Comparison of ENCODE assay signal across 15 cellular contexts in the genomic region with DNA sequence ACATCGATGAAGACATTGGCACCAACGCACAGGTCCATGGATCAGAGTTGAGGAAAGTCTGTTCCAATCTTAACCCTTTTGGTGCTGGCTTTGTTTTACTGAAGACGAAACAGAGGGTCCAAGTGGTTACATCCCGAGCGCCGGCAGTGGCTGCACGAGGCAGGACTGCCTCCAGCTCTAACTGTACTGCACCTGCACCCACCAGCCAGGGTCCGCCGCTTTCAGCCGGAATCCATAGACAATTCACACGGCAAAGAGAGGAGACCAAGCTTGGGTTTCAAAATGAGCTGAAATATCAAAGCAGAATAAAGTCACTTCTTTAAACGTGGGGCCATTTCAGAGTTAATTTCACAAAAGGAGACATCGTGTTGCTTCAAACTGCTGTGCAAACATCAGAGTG. TPM values are rescaled to one million over a fixed set of nuclear protein-coding genes. Genes with fewer than 3 reads are reported as not detected.
A peak's percentile ranks its signal among the peaks of the same experiment; 100 is the strongest.
DNase-seq lines count a peak whose midpoint lies in the region; ATAC-seq and TF ChIP-seq lines count a peak whose summit lies in the region.
"Had no signal": no experiment of that assay in that cellular context is flagged by ENCODE, and none has a peak within 500 bp of the region (broad histone marks: within the 10 kb centered on the region; RNA-seq: fewer than 3 reads in every experiment).

No MANE protein-coding gene starts in this region.

- CTCF ChIA-PET in activated naive CD4-positive, alpha-beta T cell treated with anti-CD3 and anti-CD28 coated beads, Interleukin-2, amount 10 ng/mL, durations not matched to agents 7 days and 5 days (lab: Charles Lee) = interaction anchor here (0.8 kb wide), 1 partner anchor 13 kb away, joined by 3 read pairs; no protein-coding TSS in a partner anchor

- DNase-seq in activated naive CD4-positive, alpha-beta T cell treated with anti-CD3 and anti-CD28 coated beads, Interleukin-2, amount 10 ng/mL, durations not matched to agents 7 days and 5 days = no peak
- no peak for DNase-seq in activated naive CD4-positive, alpha-beta T cell treated with Interleukin-2 at 50 U/mL for 16 hours
- DNase-seq in NCI-H146 (lab: John Stamatoyannopoulos, UW) (peak; percentile 20), immature natural killer cell (no peak), dermis blood vessel endothelial cell (no peak), SIG-M5 (lab: John Stamatoyannopoulos, UW) (no peak), omental fat pad (ENCODE audit: low spot score) (no peak)
- DNase-seq: 8988T; C1 segment of cervical spinal cord; CD4-positive, CD25-positive, alpha-beta regulatory T cell; CD8-positive, alpha-beta memory T cell; COR-L47; DMS 273 treated with DMSO at 0.1 percent for 48 hours; HCEC 1CT had no signal

- no peak overlapping the region for H3K9ac ChIP-seq in BLaER1

- no peak overlapping the region; the same call in 1 of the 2 replicates for H3K27ac ChIP-seq in BLaER1

- H3K36me3 Mint-ChIP-seq in activated naive CD4-positive, alpha-beta T cell treated with anti-CD3 and anti-CD28 coated beads, Interleukin-2, amount 10 ng/mL, durations not matched to agents 7 days and 5 days = no peaks in the 10 kb centered on the region
- H3K36me3 Mint-ChIP-seq in immature natural killer cell = no peaks in the 10 kb centered on the region
- H3K36me3 Mint-ChIP-seq: CD4-positive, CD25-positive, alpha-beta regulatory T cell; CD8-positive, alpha-beta memory T cell had no signal

- H3K4me1 ChIP-seq in BLaER1 = peaks cover 70% of the 10 kb centered on the region

- peaks cover 62% of the 10 kb centered on the region for H3K27me3 Mint-ChIP-seq in activated naive CD4-positive, alpha-beta T cell treated with anti-CD3 and anti-CD28 coated beads, Interleukin-2, amount 10 ng/mL, durations not matched to agents 7 days and 5 days
- H3K27me3 Mint-ChIP-seq in immature natural killer cell (ENCODE audit: low read depth in 3 of 3) = peaks cover 3 to 6% (median 3%) of the 10 kb centered on the region in 3 donors

- no peaks in the 10 kb centered on the region for H4K20me1 ChIP-seq in BLaER1

- H3K4me3 ChIP-seq in BLaER1 = no peak overlapping the region

- H3K4me1 Mint-ChIP-seq in activated naive CD4-positive, alpha-beta T cell treated with anti-CD3 and anti-CD28 coated beads, Interleukin-2, amount 10 ng/mL, durations not matched to agents 7 days and 5 days = peaks cover 25% of the 10 kb centered on the region
- peaks cover 62 to 89% of the 10 kb centered on the region in 2 donors for H3K4me1 Mint-ChIP-seq in immature natural killer cell

- no peak overlapping the region for H3K4me3 Mint-ChIP-seq in activated naive CD4-positive, alpha-beta T cell treated with anti-CD3 and anti-CD28 coated beads, Interleukin-2, amount 10 ng/mL, durations not matched to agents 7 days and 5 days
- H3K4me3 Mint-ChIP-seq in immature natural killer cell = peak overlapping the region in 4 of 5 donors; percentile 73 to 83 (median 78)
- H3K4me3 Mint-ChIP-seq: CD4-positive, CD25-positive, alpha-beta regulatory T cell had no signal

- no peak for ATAC-seq in omental fat pad (ENCODE audit: low FRiP score)

- H3K9me3 Mint-ChIP-seq in activated naive CD4-positive, alpha-beta T cell treated with anti-CD3 and anti-CD28 coated beads, Interleukin-2, amount 10 ng/mL, durations not matched to agents 7 days and 5 days = no peaks in the 10 kb centered on the region
- peaks cover 0 to 3% (median 0%) of the 10 kb centered on the region in 6 donors for H3K9me3 Mint-ChIP-seq in immature natural killer cell

- H3K4me2 ChIP-seq in BLaER1 = peak overlapping the region; percentile 89

- peak overlapping the region; percentile 28 for H3K27ac Mint-ChIP-seq in activated naive CD4-positive, alpha-beta T cell treated with anti-CD3 and anti-CD28 coated beads, Interleukin-2, amount 10 ng/mL, durations not matched to agents 7 days and 5 days
- peak overlapping the region in 4 of 6 donors; percentile 47 to 96 (median 86) for H3K27ac Mint-ChIP-seq in immature natural killer cell

- H3K9me3 ChIP-seq in BLaER1 = peaks cover 11% of the 10 kb centered on the region

- H3K27me3 ChIP-seq in BLaER1 = no peaks in the 10 kb centered on the region

- TF ChIP-seq CTCF in omental fat pad (IDR thresholded peaks at IDR 0.05) = no peak

- no peaks in the 10 kb centered on the region for H3K36me3 ChIP-seq in BLaER1

RNA-seq across cellular contexts. Expression of a gene that starts 21.2 kb away (rescaled TPM):
- polyA plus RNA-seq in immature natural killer cell = 10 to 100 TPM in 1 of 3 donors, 1 to 10 TPM in 2; 1.0 to 29.0 (median 8.7) TPM
- total RNA-seq in dermis blood vessel endothelial cell (15.3 and 17.3 TPM in 2 replicates), omental fat pad (10 to 100 TPM; 10.6 to 25.6 (median 17.8) TPM)
